In the genomic region with DNA sequence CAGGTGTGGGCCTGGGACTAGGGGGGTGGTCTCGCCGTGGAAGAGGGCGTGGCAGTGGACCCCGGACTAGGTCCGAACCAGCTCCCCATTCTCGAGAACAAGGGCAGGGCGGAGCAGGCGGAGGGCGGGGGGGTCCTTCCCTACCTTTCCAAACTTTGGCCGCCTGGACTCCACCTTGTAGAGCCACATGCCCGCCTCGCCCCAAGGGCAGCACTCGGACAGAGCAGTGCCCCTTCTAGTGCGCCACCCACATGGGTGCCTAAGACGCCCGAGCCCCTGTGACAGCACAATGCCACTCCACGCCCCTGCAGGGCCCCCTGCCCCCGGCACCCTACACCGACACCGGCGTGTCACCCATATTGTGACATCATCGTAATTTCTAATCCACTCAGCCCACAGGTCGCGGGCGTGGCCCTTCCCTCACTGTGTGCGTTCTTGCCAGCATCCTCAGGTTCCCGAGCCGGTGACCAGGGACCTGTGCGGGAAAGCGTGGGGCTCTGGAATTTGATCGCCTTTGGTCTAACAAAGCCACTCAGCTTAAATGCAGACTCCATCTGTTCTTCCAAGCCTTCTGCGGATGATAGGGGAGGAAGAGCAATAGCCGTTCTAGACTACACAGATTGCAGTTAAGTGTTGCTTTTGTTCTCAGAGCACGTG, we compare ENCODE assay signal across 8 cellular contexts. TPM values are rescaled to one million over a fixed set of nuclear protein-coding genes. Genes with fewer than 3 reads are reported as not detected.
DNase-seq lines count a peak whose midpoint lies in the region; TF ChIP-seq lines count a peak whose summit lies in the region.

No MANE protein-coding gene starts in this region.

- H4K20me1 ChIP-seq in Karpas-422 (ENCODE audit: insufficient read depth, low read depth, low read length), result no peaks in the 10 kb centered on the region

- 4 to 16% methylated on average over 29 to 34 of the region's 34 CpGs for WGBS in tibial nerve, 2 donors

- H3K9me3 ChIP-seq in Karpas-422 (ENCODE audit: low read length) (no peaks in the 10 kb centered on the region), WERI-Rb-1 (ENCODE audit: severe bottlenecking) (no peaks in the 10 kb centered on the region), tibial nerve (no peaks in the 10 kb centered on the region)
- no peaks in the 10 kb centered on the region for H3K9me3 ChIP-seq in effector memory CD4-positive, alpha-beta T cell (ENCODE audit: control insufficient read depth, low read length)

- H3K27ac ChIP-seq in C4-2B (peak overlapping the region; percentile 82), Karpas-422 (ENCODE audit: low read length) (no peak overlapping the region), WERI-Rb-1 (peak overlapping the region; percentile 100), tibial nerve (peak overlapping the region; percentile 89 to 97 (median 94))
- peak overlapping the region; percentile 66 for H3K27ac ChIP-seq in effector memory CD4-positive, alpha-beta T cell (ENCODE audit: insufficient read depth, low read length, poor library complexity, severe bottlenecking)

- H3K27me3 ChIP-seq in Karpas-422 (ENCODE audit: low read length) (no peaks in the 10 kb centered on the region), WERI-Rb-1 (ENCODE audit: insufficient read depth, low read depth, severe bottlenecking) (no peaks in the 10 kb centered on the region), tibial nerve (no peaks in the 10 kb centered on the region)
- H3K27me3 ChIP-seq in effector memory CD4-positive, alpha-beta T cell (replicated peaks; ENCODE audit: control insufficient read depth, insufficient read depth, low read length, poor library complexity, severe bottlenecking), result no peaks in the 10 kb centered on the region

- H3K36me3 ChIP-seq in Karpas-422 (ENCODE audit: insufficient read depth, low read length) (peaks cover 23% of the 10 kb centered on the region), WERI-Rb-1 (peaks cover 41% of the 10 kb centered on the region), tibial nerve (peaks cover 0 to 11% (median 0%) of the 10 kb centered on the region in 3 donors)
- H3K36me3 ChIP-seq in effector memory CD4-positive, alpha-beta T cell (ENCODE audit: control insufficient read depth, insufficient read depth, low read length), result no peaks in the 10 kb centered on the region

- H3K4me3 ChIP-seq in Karpas-422 (ENCODE audit: low read length) (peak overlapping the region; percentile 86; the same call in 1 of the 2 replicates), WERI-Rb-1 (ENCODE audit: low read depth, low read length) (peak overlapping the region; percentile 99), tibial nerve (peak overlapping the region; percentile 70 to 95 (median 87))
- H3K4me3 ChIP-seq in effector memory CD4-positive, alpha-beta T cell (ENCODE audit: insufficient read depth, low read depth, low read length, poor library complexity, severe bottlenecking), result peak overlapping the region; percentile 70

- TF ChIP-seq POLR2A in tibial nerve (IDR thresholded peaks at IDR 0.05), result no peak

- TF ChIP-seq CTCF in C4-2B (conservative IDR thresholded peaks at IDR 0.05), result no peak
- no peak for TF ChIP-seq CTCF in WERI-Rb-1 (IDR thresholded peaks at IDR 0.05; ENCODE audit: low read depth, low read length)
- no peak for TF ChIP-seq CTCF in tibial nerve (IDR thresholded peaks at IDR 0.05)

- no peaks in the 10 kb centered on the region for H3K9me2 ChIP-seq in Karpas-422 (replicated peaks; ENCODE audit: insufficient read depth, low read length)

- H3K4me2 ChIP-seq in Karpas-422 (ENCODE audit: low read depth, low read length, poor library complexity, severe bottlenecking), result peak overlapping the region; percentile 98

- H3K79me2 ChIP-seq in Karpas-422 (ENCODE audit: low read length), result peaks cover 35% of the 10 kb centered on the region

- no peak overlapping the region for H2AFZ ChIP-seq in Karpas-422 (ENCODE audit: low read length)

- TF ChIP-seq EP300 in tibial nerve (IDR thresholded peaks at IDR 0.05), result no peak

- peaks cover 16% of the 10 kb centered on the region for H3K4me1 ChIP-seq in Karpas-422 (ENCODE audit: low read length)
- H3K4me1 ChIP-seq in effector memory CD4-positive, alpha-beta T cell (ENCODE audit: control insufficient read depth, insufficient read depth, low read length, poor library complexity, severe bottlenecking), result peaks cover 22% of the 10 kb centered on the region
- H3K4me1 ChIP-seq in tibial nerve, result peaks cover 0 to 45% (median 16%) of the 10 kb centered on the region in 4 donors

- no peak for DNase-seq in Karpas-422
- peak; percentile 96 for DNase-seq in WERI-Rb-1
- peak in 2 of 3 donors; percentile 21 to 32 for DNase-seq in effector memory CD4-positive, alpha-beta T cell
- peak; percentile 39 for DNase-seq in myocyte (ENCODE audit: low read depth)
- DNase-seq in tibial nerve (ENCODE audit: low spot score in 2 of 2), result peak in 1 of 2 donors; percentile 22
- no peak for DNase-seq in Kasumi-1 (lab: John Stamatoyannopoulos, UW)
- DNase-seq in NCI-H446 (lab: John Stamatoyannopoulos, UW), result no peak

- no peak overlapping the region for H3K9ac ChIP-seq in Karpas-422 (ENCODE audit: low read length)

RNA-seq across cellular contexts. Expression of a gene that starts 0.6 kb away (rescaled TPM):
- total RNA-seq in Karpas-422 (2014; rRNA removed; shearing (Covaris generic); ENCODE audit: low replicate concordance), result 160 and 173 TPM in 2 replicates
- total RNA-seq in myocyte (138 and 179 TPM in 2 replicates), tibial nerve (100 to 1,000 TPM in 2 of 4 donors, 10 to 100 TPM in 2; 79.2 to 140 (median 105) TPM)
- 373 TPM for polyA plus RNA-seq in myocyte (2012)

RNA-seq across cellular contexts. Expression of a gene that starts 31.3 kb away (rescaled TPM):
- total RNA-seq in Karpas-422 (2014; rRNA removed; shearing (Covaris generic); ENCODE audit: low replicate concordance), result 6.3 and 8.4 TPM in 2 replicates
- total RNA-seq in myocyte, result 6.3 and 9.8 TPM in 2 replicates
- 21.8 TPM for polyA plus RNA-seq in myocyte (2012)
- 1 to 10 TPM; 5.4 to 8.7 (median 7.5) TPM for total RNA-seq in tibial nerve

RNA-seq across cellular contexts. Expression of a gene that starts 47.5 kb away (rescaled TPM):
- 7.2 and 11.6 TPM in 2 replicates for total RNA-seq in Karpas-422 (2014; rRNA removed; shearing (Covaris generic); ENCODE audit: low replicate concordance)
- 0.70 and 2.3 TPM in 2 replicates for total RNA-seq in myocyte
- polyA plus RNA-seq in myocyte (2012), result 0.90 TPM
- total RNA-seq in tibial nerve, result not detected

Comparison
In these comparisons a context has a peak if more than half of its experiments do, and no peak if none do; other contexts are left out.
1. DNase-seq: peak in WERI-Rb-1 (single experiment), effector memory CD4-positive, alpha-beta T cell (2 of 3) and myocyte (single experiment); none in Karpas-422 (single experiment), Kasumi-1 (0 of 2) and NCI-H446 (0 of 2).
2. Peak in every context shown above with its lines, with median percentiles within 50 percentile points of each other: H3K4me3 ChIP-seq.